ENCODE assay signal across 1 cellular context in the genomic region with DNA sequence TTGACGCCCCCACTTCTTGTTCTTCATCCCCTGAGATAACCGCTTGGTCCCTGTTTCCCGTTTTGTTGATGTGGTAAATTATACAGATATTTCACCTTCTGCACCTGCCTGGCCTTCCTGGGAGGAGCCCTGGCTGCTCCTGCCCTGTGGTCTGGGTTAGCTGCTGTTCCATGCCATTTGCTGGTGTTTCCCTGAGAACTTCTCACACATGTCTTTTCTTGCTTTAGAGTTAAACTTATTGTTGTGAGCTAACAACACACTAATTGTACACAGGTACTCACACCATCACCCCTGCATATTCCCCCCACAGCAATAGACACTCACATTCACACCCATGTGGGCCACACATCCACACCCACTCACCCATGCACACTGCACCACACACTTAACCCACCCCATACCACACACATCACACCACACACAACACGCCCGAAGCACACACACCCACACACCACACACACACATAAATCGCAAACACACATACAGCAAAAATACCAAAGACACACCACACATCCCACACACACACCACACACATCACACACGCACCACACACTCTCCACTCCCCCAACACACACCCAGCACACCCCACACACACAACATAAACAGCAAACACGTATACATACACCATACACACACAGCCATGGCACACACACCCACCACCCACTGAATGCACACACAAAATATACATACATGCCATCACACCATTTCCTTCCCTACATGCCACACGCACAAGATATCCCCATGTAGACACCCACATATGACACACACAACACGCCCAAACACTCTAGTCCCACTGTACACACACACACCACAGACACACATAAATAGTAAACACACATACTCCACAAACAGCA.
TF ChIP-seq lines count a peak whose summit lies in the region.

No MANE protein-coding gene starts in this region.

TF ChIP-seq in neural cell, 6 proteins besides CTCF, POLR2A, EP300 and RAD21 (continued from another document):
- TF ChIP-seq, protein P1, sequence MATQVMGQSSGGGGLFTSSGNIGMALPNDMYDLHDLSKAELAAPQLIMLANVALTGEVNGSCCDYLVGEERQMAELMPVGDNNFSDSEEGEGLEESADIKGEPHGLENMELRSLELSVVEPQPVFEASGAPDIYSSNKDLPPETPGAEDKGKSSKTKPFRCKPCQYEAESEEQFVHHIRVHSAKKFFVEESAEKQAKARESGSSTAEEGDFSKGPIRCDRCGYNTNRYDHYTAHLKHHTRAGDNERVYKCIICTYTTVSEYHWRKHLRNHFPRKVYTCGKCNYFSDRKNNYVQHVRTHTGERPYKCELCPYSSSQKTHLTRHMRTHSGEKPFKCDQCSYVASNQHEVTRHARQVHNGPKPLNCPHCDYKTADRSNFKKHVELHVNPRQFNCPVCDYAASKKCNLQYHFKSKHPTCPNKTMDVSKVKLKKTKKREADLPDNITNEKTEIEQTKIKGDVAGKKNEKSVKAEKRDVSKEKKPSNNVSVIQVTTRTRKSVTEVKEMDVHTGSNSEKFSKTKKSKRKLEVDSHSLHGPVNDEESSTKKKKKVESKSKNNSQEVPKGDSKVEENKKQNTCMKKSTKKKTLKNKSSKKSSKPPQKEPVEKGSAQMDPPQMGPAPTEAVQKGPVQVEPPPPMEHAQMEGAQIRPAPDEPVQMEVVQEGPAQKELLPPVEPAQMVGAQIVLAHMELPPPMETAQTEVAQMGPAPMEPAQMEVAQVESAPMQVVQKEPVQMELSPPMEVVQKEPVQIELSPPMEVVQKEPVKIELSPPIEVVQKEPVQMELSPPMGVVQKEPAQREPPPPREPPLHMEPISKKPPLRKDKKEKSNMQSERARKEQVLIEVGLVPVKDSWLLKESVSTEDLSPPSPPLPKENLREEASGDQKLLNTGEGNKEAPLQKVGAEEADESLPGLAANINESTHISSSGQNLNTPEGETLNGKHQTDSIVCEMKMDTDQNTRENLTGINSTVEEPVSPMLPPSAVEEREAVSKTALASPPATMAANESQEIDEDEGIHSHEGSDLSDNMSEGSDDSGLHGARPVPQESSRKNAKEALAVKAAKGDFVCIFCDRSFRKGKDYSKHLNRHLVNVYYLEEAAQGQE (IDR thresholded peaks at IDR 0.05; ENCODE audit: borderline replicate concordance), result no peak
- no peak for TF ChIP-seq TAF1 (IDR thresholded peaks at IDR 0.05; ENCODE audit: low read depth)
- no peak for TF ChIP-seq POLR2AphosphoS5 (IDR thresholded peaks at IDR 0.05)
- no peak for TF ChIP-seq SMC3 (conservative IDR thresholded peaks at IDR 0.05; ENCODE audit: poor library complexity)
